Comparison of ENCODE assay signal across 1 cellular context in the genomic region with DNA sequence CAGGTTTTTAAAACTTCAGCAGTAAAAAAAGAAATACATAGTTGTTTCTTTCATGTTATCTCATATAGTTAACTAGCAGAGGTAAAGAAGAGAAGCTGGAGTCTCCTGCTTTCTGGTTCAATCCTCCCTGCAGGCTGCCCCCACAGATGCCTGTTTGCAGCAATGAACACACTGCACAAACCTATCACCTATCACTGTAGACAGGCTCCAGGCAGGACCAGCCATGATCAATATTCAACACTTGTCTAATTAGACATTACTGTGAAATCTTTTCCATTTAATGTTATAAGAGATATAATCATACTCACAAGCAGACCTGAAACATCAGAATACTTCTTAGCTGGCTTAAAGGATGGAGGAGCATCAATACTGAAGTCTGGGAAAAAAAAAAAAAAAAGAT.
TF ChIP-seq lines count a peak whose summit lies in the region.

No MANE protein-coding gene starts in this region.

TF ChIP-seq in GM12878, 131 proteins besides CTCF, POLR2A, EP300 and RAD21:
- TF ChIP-seq, protein P1, sequence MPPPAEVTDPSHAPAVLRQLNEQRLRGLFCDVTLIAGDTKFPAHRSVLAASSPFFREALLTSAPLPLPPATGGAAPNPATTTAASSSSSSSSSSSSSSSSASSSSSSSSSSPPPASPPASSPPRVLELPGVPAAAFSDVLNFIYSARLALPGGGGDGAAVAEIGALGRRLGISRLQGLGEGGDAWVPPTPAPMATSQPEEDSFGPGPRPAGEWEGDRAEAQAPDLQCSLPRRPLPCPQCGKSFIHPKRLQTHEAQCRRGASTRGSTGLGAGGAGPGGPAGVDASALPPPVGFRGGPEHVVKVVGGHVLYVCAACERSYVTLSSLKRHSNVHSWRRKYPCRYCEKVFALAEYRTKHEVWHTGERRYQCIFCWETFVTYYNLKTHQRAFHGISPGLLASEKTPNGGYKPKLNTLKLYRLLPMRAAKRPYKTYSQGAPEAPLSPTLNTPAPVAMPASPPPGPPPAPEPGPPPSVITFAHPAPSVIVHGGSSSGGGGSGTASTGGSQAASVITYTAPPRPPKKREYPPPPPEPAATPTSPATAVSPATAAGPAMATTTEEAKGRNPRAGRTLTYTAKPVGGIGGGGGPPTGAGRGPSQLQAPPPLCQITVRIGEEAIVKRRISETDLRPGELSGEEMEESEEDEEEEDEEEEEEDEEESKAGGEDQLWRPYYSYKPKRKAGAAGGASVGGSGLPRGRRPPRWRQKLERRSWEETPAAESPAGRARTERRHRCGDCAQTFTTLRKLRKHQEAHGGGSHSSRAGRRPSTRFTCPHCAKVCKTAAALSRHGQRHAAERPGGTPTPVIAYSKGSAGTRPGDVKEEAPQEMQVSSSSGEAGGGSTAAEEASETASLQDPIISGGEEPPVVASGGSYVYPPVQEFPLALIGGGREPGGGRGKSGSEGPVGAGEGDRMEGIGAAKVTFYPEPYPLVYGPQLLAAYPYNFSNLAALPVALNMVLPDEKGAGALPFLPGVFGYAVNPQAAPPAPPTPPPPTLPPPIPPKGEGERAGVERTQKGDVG (CRISPR knock-in tag; IDR thresholded peaks at IDR 0.05) = no peak
- no peak for TF ChIP-seq KAT2A (conservative IDR thresholded peaks at IDR 0.05; ENCODE audit: control insufficient read depth, low read depth, low read length)
- TF ChIP-seq PRDM15 (CRISPR knock-in tag; IDR thresholded peaks at IDR 0.05) = no peak
- no peak for TF ChIP-seq JUNB (IDR thresholded peaks at IDR 0.05)
- TF ChIP-seq, protein P2, sequence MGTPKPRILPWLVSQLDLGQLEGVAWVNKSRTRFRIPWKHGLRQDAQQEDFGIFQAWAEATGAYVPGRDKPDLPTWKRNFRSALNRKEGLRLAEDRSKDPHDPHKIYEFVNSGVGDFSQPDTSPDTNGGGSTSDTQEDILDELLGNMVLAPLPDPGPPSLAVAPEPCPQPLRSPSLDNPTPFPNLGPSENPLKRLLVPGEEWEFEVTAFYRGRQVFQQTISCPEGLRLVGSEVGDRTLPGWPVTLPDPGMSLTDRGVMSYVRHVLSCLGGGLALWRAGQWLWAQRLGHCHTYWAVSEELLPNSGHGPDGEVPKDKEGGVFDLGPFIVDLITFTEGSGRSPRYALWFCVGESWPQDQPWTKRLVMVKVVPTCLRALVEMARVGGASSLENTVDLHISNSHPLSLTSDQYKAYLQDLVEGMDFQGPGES (IDR thresholded peaks at IDR 0.05) = no peak
- TF ChIP-seq ZNF622 (IDR thresholded peaks at IDR 0.05) = no peak
- TF ChIP-seq SREBF1 (IDR thresholded peaks at IDR 0.05; ENCODE audit: low read length) = no peak
- TF ChIP-seq SIX5 (IDR thresholded peaks at IDR 0.05; ENCODE audit: low read depth, low read length, severe bottlenecking) = no peak
- TF ChIP-seq ZBTB33 (IDR thresholded peaks at IDR 0.05) = no peak
- no peak for TF ChIP-seq ZBTB11 (CRISPR knock-in tag; IDR thresholded peaks at IDR 0.05)
- no peak for TF ChIP-seq BACH1 (IDR thresholded peaks at IDR 0.05; ENCODE audit: borderline replicate concordance)
